9 cellular contexts compared by ENCODE assay signal in the genomic region with DNA sequence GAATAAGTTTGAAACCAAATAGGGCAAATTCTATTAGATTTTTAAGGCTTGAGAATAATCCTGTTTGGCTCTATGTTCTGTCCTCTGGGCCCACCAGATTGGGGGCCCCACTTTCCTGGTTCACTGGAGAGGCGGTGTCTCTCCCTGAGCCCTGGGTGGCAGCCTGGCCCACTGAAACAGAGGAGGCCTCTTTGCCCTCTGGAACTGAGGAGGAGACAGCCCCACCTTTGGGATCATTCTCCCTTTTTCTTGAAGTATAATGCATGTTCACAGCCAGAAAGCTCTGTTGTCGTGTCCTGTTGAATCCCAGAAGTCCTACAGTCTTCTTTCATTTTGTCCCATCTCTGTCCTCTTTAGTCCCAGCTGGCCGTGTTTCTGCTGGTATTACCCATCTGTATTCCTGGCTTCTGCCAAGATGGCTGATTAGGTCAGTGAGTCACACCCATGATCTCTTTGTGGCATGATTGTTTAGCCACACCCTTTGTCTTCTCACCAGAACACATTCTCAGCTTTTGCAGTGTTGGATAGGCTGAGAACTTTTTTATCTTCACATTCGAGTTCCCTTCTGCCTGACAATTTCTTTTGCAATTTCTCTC. TPM values are rescaled to one million over a fixed set of nuclear protein-coding genes. Genes with fewer than 3 reads are reported as not detected.
DNase-seq lines count a peak whose midpoint lies in the region; ATAC-seq and TF ChIP-seq lines count a peak whose summit lies in the region.
"Had no signal": no experiment of that assay in that cellular context is flagged by ENCODE, and none has a peak within 500 bp of the region (broad histone marks: within the 10 kb centered on the region; RNA-seq: fewer than 3 reads in every experiment).

No MANE protein-coding gene starts in this region.

- 51 to 56% methylated on average over 4 of the region's 4 CpGs for WGBS in heart right ventricle, 2 donors
- 43 to 55% methylated on average over 4 of the region's 4 CpGs for whole genome bisulfite sequencing in upper lobe of left lung, 2 donors

- no peak for DNase-seq in activated naive CD4-positive, alpha-beta T cell treated with anti-CD3 and anti-CD28 coated beads for 36 hours
- DNase-seq in activated naive CD4-positive, alpha-beta T cell treated with Interleukin-2 at 50 U/mL for 16 hours, result no peak
- no peak for DNase-seq in activated T-helper 1 cell treated with anti-CD3 and anti-CD28 coated beads, Interleukin-12 subunit alpha, Interleukin-12 subunit beta, Interleukin-2, Interleukin-4 antibody, amounts not matched to agents 30 ng/mL and 10 ng/mL and 1 ng/mL, durations not matched to agents 14 hours and 24 hours and 36 hours (ENCODE audit: low spot score)
- no peak for DNase-seq in heart right ventricle
- no peak for DNase-seq in upper lobe of left lung
- no peak for DNase-seq in cerebellar cortex (ENCODE audit: low spot score)
- DNase-seq in nephron progenitor cell, result no peak

- intact Hi-C loops in activated naive CD4-positive, alpha-beta T cell treated with anti-CD3 and anti-CD28 coated beads for 36 hours (cut with micrococcal nuclease), result no loop called here
- intact Hi-C loops in activated T-helper 1 cell treated with anti-CD3 and anti-CD28 coated beads, Interleukin-12 subunit alpha, Interleukin-12 subunit beta, Interleukin-2, Interleukin-4 antibody, amounts not matched to agents 30 ng/mL and 10 ng/mL and 1 ng/mL, durations not matched to agents 14 hours and 24 hours and 36 hours (cut with micrococcal nuclease), result no loop called here
- intact Hi-C loops in heart right ventricle (cut with DNase I), result no loop called here

- no peak for TF ChIP-seq CTCF in heart right ventricle (IDR thresholded peaks at IDR 0.05)
- no peak for TF ChIP-seq CTCF in upper lobe of left lung (IDR thresholded peaks at IDR 0.05)
- TF ChIP-seq CTCF in nephron progenitor cell (IDR thresholded peaks at IDR 0.05), result no peak

- H3K4me1 ChIP-seq in heart right ventricle, result peaks cover 0 to 3% (median 0%) of the 10 kb centered on the region in 9 donors
- H3K4me1 ChIP-seq in upper lobe of left lung, result no peaks in the 10 kb centered on the region

- peak in 4 of 8 donors; percentile 26 to 81 (median 74) for ATAC-seq in heart right ventricle
- peak in 1 of 2 donors; percentile 83 for ATAC-seq in upper lobe of left lung (ENCODE audit: low FRiP score in 2 of 2)
- no peak for ATAC-seq in GM21526 (IDR thresholded peaks at IDR 0.05; ENCODE audit: low FRiP score, unreplicated experiment)

- H3K4me3 Mint-ChIP-seq in activated naive CD4-positive, alpha-beta T cell treated with anti-CD3 and anti-CD28 coated beads for 36 hours, result no peak overlapping the region
- no peak overlapping the region for H3K4me3 Mint-ChIP-seq in activated T-helper 1 cell treated with anti-CD3 and anti-CD28 coated beads, Interleukin-12 subunit alpha, Interleukin-12 subunit beta, Interleukin-2, Interleukin-4 antibody, amounts not matched to agents 30 ng/mL and 10 ng/mL and 1 ng/mL, durations not matched to agents 14 hours and 24 hours and 36 hours
- H3K4me3 Mint-ChIP-seq in nephron progenitor cell, result no peak overlapping the region
- H3K4me3 Mint-ChIP-seq: nephron had no signal

- no peak overlapping the region for H3K4me3 ChIP-seq in heart right ventricle
- H3K4me3 ChIP-seq in upper lobe of left lung, result no peak overlapping the region

- H3K9me3 ChIP-seq in heart right ventricle, result no peaks in the 10 kb centered on the region
- no peaks in the 10 kb centered on the region for H3K9me3 ChIP-seq in upper lobe of left lung

- peak overlapping the region; percentile 68 for H3K27ac Mint-ChIP-seq in activated naive CD4-positive, alpha-beta T cell treated with anti-CD3 and anti-CD28 coated beads for 36 hours
- peak overlapping the region; percentile 87 for H3K27ac Mint-ChIP-seq in activated T-helper 1 cell treated with anti-CD3 and anti-CD28 coated beads, Interleukin-12 subunit alpha, Interleukin-12 subunit beta, Interleukin-2, Interleukin-4 antibody, amounts not matched to agents 30 ng/mL and 10 ng/mL and 1 ng/mL, durations not matched to agents 14 hours and 24 hours and 36 hours
- H3K27ac Mint-ChIP-seq in nephron progenitor cell, result no peak overlapping the region
- H3K27ac Mint-ChIP-seq: nephron had no signal

- peaks cover 10% of the 10 kb centered on the region for H3K4me1 Mint-ChIP-seq in activated naive CD4-positive, alpha-beta T cell treated with anti-CD3 and anti-CD28 coated beads for 36 hours (ENCODE audit: low read depth)
- H3K4me1 Mint-ChIP-seq in activated T-helper 1 cell treated with anti-CD3 and anti-CD28 coated beads, Interleukin-12 subunit alpha, Interleukin-12 subunit beta, Interleukin-2, Interleukin-4 antibody, amounts not matched to agents 30 ng/mL and 10 ng/mL and 1 ng/mL, durations not matched to agents 14 hours and 24 hours and 36 hours (ENCODE audit: low read depth), result peaks cover 29% of the 10 kb centered on the region
- no peaks in the 10 kb centered on the region for H3K4me1 Mint-ChIP-seq in nephron progenitor cell
- H3K4me1 Mint-ChIP-seq: nephron had no signal

- H3K27ac ChIP-seq in heart right ventricle (peak overlapping the region in 9 of 10 donors; percentile 11 to 64 (median 54)), upper lobe of left lung (peak overlapping the region in 3 of 4 donors; percentile 2 to 54 (median 35))

- TF ChIP-seq POLR2A in upper lobe of left lung (IDR thresholded peaks at IDR 0.05), result no peak

- no peak for TF ChIP-seq EP300 in upper lobe of left lung (IDR thresholded peaks at IDR 0.05)

- H3K27me3 Mint-ChIP-seq in activated naive CD4-positive, alpha-beta T cell treated with anti-CD3 and anti-CD28 coated beads for 36 hours (ENCODE audit: low read depth), result no peaks in the 10 kb centered on the region
- no peaks in the 10 kb centered on the region for H3K27me3 Mint-ChIP-seq in activated T-helper 1 cell treated with anti-CD3 and anti-CD28 coated beads, Interleukin-12 subunit alpha, Interleukin-12 subunit beta, Interleukin-2, Interleukin-4 antibody, amounts not matched to agents 30 ng/mL and 10 ng/mL and 1 ng/mL, durations not matched to agents 14 hours and 24 hours and 36 hours (ENCODE audit: insufficient read depth)
- H3K27me3 Mint-ChIP-seq in nephron progenitor cell (ENCODE audit: low read depth, poor library complexity), result no peaks in the 10 kb centered on the region

- peaks cover 13% of the 10 kb centered on the region for H3K36me3 Mint-ChIP-seq in activated naive CD4-positive, alpha-beta T cell treated with anti-CD3 and anti-CD28 coated beads for 36 hours (ENCODE audit: low read depth)
- H3K36me3 Mint-ChIP-seq in activated T-helper 1 cell treated with anti-CD3 and anti-CD28 coated beads, Interleukin-12 subunit alpha, Interleukin-12 subunit beta, Interleukin-2, Interleukin-4 antibody, amounts not matched to agents 30 ng/mL and 10 ng/mL and 1 ng/mL, durations not matched to agents 14 hours and 24 hours and 36 hours (ENCODE audit: low read depth), result peaks cover 24% of the 10 kb centered on the region
- H3K36me3 Mint-ChIP-seq in nephron progenitor cell (ENCODE audit: low read depth), result peaks cover 34% of the 10 kb centered on the region

- CTCF ChIA-PET in activated naive CD4-positive, alpha-beta T cell treated with anti-CD3 and anti-CD28 coated beads for 36 hours (lab: Charles Lee), result interaction anchor here (0.6 kb wide), 1 partner anchor 62 kb away, joined by 3 read pairs; no protein-coding TSS in a partner anchor

- no peaks in the 10 kb centered on the region for H3K27me3 ChIP-seq in heart right ventricle
- H3K27me3 ChIP-seq in upper lobe of left lung, result no peaks in the 10 kb centered on the region

- H3K9me3 Mint-ChIP-seq in activated naive CD4-positive, alpha-beta T cell treated with anti-CD3 and anti-CD28 coated beads for 36 hours, result no peaks in the 10 kb centered on the region
- no peaks in the 10 kb centered on the region for H3K9me3 Mint-ChIP-seq in activated T-helper 1 cell treated with anti-CD3 and anti-CD28 coated beads, Interleukin-12 subunit alpha, Interleukin-12 subunit beta, Interleukin-2, Interleukin-4 antibody, amounts not matched to agents 30 ng/mL and 10 ng/mL and 1 ng/mL, durations not matched to agents 14 hours and 24 hours and 36 hours
- peaks cover 58% of the 10 kb centered on the region for H3K9me3 Mint-ChIP-seq in nephron progenitor cell

- peaks cover 0 to 23% (median 0%) of the 10 kb centered on the region in 9 donors for H3K36me3 ChIP-seq in heart right ventricle
- peaks cover 0 to 18% (median 7%) of the 10 kb centered on the region in 4 donors for H3K36me3 ChIP-seq in upper lobe of left lung

RNA-seq across cellular contexts. Expression of a gene that starts 8.1 kb away (rescaled TPM):
- 10 to 100 TPM; 10.6 to 11.1 TPM for total RNA-seq in activated naive CD4-positive, alpha-beta T cell treated with anti-CD3 and anti-CD28 coated beads for 36 hours
- 13.5 and 16.0 TPM in 2 replicates for total RNA-seq in activated T-helper 1 cell treated with anti-CD3 and anti-CD28 coated beads, Interleukin-12 subunit alpha, Interleukin-12 subunit beta, Interleukin-2, Interleukin-4 antibody, amounts not matched to agents 30 ng/mL and 10 ng/mL and 1 ng/mL, durations not matched to agents 14 hours and 24 hours and 36 hours
- total RNA-seq in heart right ventricle (10 to 100 TPM; 14.7 to 22.6 (median 18.7) TPM), upper lobe of left lung (10 to 100 TPM; 15.2 to 26.4 (median 18.8) TPM)
- polyA plus RNA-seq in heart right ventricle, result 10 to 100 TPM in 1 of 2 donors, 1 to 10 TPM in 1; 6.1 to 11.1 TPM

RNA-seq across cellular contexts. Expression of a gene that starts 9.8 kb away (rescaled TPM):
- total RNA-seq in activated naive CD4-positive, alpha-beta T cell treated with anti-CD3 and anti-CD28 coated beads for 36 hours, result 100 to 1,000 TPM; 118 to 123 TPM
- total RNA-seq in activated T-helper 1 cell treated with anti-CD3 and anti-CD28 coated beads, Interleukin-12 subunit alpha, Interleukin-12 subunit beta, Interleukin-2, Interleukin-4 antibody, amounts not matched to agents 30 ng/mL and 10 ng/mL and 1 ng/mL, durations not matched to agents 14 hours and 24 hours and 36 hours, result 164 and 178 TPM in 2 replicates
- total RNA-seq in heart right ventricle (10 to 100 TPM; 35.1 to 76.0 (median 54.2) TPM), upper lobe of left lung (100 to 1,000 TPM in 2 of 6 donors, 10 to 100 TPM in 4; 21.0 to 101 (median 74.9) TPM)
- polyA plus RNA-seq in heart right ventricle, result 100 to 1,000 TPM in 1 of 2 donors, 10 to 100 TPM in 1; 96.9 to 128 TPM

RNA-seq across cellular contexts. Expression of a gene that starts 22.7 kb away (rescaled TPM):
- total RNA-seq in activated naive CD4-positive, alpha-beta T cell treated with anti-CD3 and anti-CD28 coated beads for 36 hours, result 1 to 10 TPM; 5.2 to 5.6 TPM
- total RNA-seq in activated T-helper 1 cell treated with anti-CD3 and anti-CD28 coated beads, Interleukin-12 subunit alpha, Interleukin-12 subunit beta, Interleukin-2, Interleukin-4 antibody, amounts not matched to agents 30 ng/mL and 10 ng/mL and 1 ng/mL, durations not matched to agents 14 hours and 24 hours and 36 hours, result 13.6 and 15.1 TPM in 2 replicates
- total RNA-seq in heart right ventricle, result 10 to 100 TPM in 9 of 10 donors, 1 to 10 TPM in 1; 9.9 to 16.1 (median 13.0) TPM
- polyA plus RNA-seq in heart right ventricle, result 10 to 100 TPM; 12.7 to 26.7 TPM
- 10 to 100 TPM in 5 of 6 donors, 1 to 10 TPM in 1; 10.0 to 53.4 (median 14.3) TPM for total RNA-seq in upper lobe of left lung

RNA-seq across cellular contexts. Expression of a gene that starts 42.8 kb away (rescaled TPM):
- total RNA-seq in activated naive CD4-positive, alpha-beta T cell treated with anti-CD3 and anti-CD28 coated beads for 36 hours, result 100 to 1,000 TPM; 139 to 143 TPM
- total RNA-seq in activated T-helper 1 cell treated with anti-CD3 and anti-CD28 coated beads, Interleukin-12 subunit alpha, Interleukin-12 subunit beta, Interleukin-2, Interleukin-4 antibody, amounts not matched to agents 30 ng/mL and 10 ng/mL and 1 ng/mL, durations not matched to agents 14 hours and 24 hours and 36 hours, result 318 and 338 TPM in 2 replicates
- 100 to 1,000 TPM in 8 of 10 donors, 10 to 100 TPM in 2; 60.0 to 204 (median 111) TPM for total RNA-seq in heart right ventricle
- 100 to 1,000 TPM in 1 of 2 donors, 10 to 100 TPM in 1; 99.6 to 127 TPM for polyA plus RNA-seq in heart right ventricle
- total RNA-seq in upper lobe of left lung, result 100 to 1,000 TPM; 129 to 486 (median 187) TPM

RNA-seq across cellular contexts. Expression of a gene that starts 55.5 kb away (rescaled TPM):
- total RNA-seq in activated naive CD4-positive, alpha-beta T cell treated with anti-CD3 and anti-CD28 coated beads for 36 hours, result 10 to 100 TPM; 66.2 to 66.8 TPM
- total RNA-seq in activated T-helper 1 cell treated with anti-CD3 and anti-CD28 coated beads, Interleukin-12 subunit alpha, Interleukin-12 subunit beta, Interleukin-2, Interleukin-4 antibody, amounts not matched to agents 30 ng/mL and 10 ng/mL and 1 ng/mL, durations not matched to agents 14 hours and 24 hours and 36 hours, result 96.2 and 103 TPM in 2 replicates
- total RNA-seq in heart right ventricle (10 to 100 TPM; 11.6 to 22.8 (median 12.9) TPM), upper lobe of left lung (10 to 100 TPM; 25.2 to 49.1 (median 42.8) TPM)
- 10 to 100 TPM; 25.2 to 46.1 TPM for polyA plus RNA-seq in heart right ventricle
